In genomic region chr12:40691913-40692616, GRCh38 we compare ENCODE assay signal across 8 cellular contexts. TPM values are rescaled to one million over a fixed set of nuclear protein-coding genes. Genes with fewer than 3 reads are reported as not detected.
A peak's percentile ranks its signal among the peaks of the same experiment; 100 is the strongest.
DNase-seq lines count a peak whose midpoint lies in the region; ATAC-seq and TF ChIP-seq lines count a peak whose summit lies in the region.

Gene CNTN1, plus strand, starts transcription at chr12:40692439.

- TF ChIP-seq CTCF in mammary epithelial cell (conservative IDR thresholded peaks at IDR 0.05 in 1 of 2, IDR thresholded peaks at IDR 0.05 in 1 of 2; ENCODE audit: extremely low read depth in 1 of 2, insufficient read depth in 1 of 2, low read depth in 1 of 2, low read length in 2 of 2), result no peak

- H3K9me3 ChIP-seq in mammary epithelial cell (replicated peaks; ENCODE audit: insufficient read depth, low read length) (no peaks in the 10 kb centered on the region), iPS-20b (ENCODE audit: insufficient read depth, low read depth, low read length) (no peaks in the 10 kb centered on the region), skeletal muscle tissue (ENCODE audit: control insufficient read depth in 3 of 3, low read length in 3 of 3) (no peaks in the 10 kb centered on the region)

- intact Hi-C loops in Right ventricle myocardium superior (cut with DNase I) (no loop called here), Right ventricle myocardium inferior (cut with DNase I) (no loop called here), mammary epithelial cell (cut with micrococcal nuclease) (loop anchor here (2.0 to 5.0 kb wide), 4 partner anchors 35 to 215 kb away; no protein-coding TSS in a partner anchor)

- H3K36me3 ChIP-seq in mammary epithelial cell (ENCODE audit: insufficient read depth, low read length) (no peaks in the 10 kb centered on the region), iPS-20b (ENCODE audit: insufficient read depth, low read depth, low read length) (no peaks in the 10 kb centered on the region), skeletal muscle tissue (ENCODE audit: control insufficient read depth in 3 of 3, insufficient read depth in 3 of 3, low read length in 3 of 3) (no peaks in the 10 kb centered on the region)

- H3K27me3 ChIP-seq in mammary epithelial cell (ENCODE audit: insufficient read depth, low read length) (no peaks in the 10 kb centered on the region), iPS-20b (ENCODE audit: insufficient read depth, low read length) (peaks cover 23% of the 10 kb centered on the region), skeletal muscle tissue (ENCODE audit: control insufficient read depth in 3 of 3, insufficient read depth in 3 of 3, low read length in 3 of 3) (peaks cover 12 to 15% (median 13%) of the 10 kb centered on the region in 3 donors)

- BruUV-seq in mammary epithelial cell (replicated peaks; lab: Mats Ljungman, UMichigan), result no TSS peak

- peak within 1 kb of the TSS; percentile 97 for H2AFZ ChIP-seq in mammary epithelial cell (ENCODE audit: low read depth, low read length)

- dilution Hi-C loops in mammary epithelial cell (cut with HindIII; ENCODE audit: low sequenced_read_pairs), result no loop called here

- H3K9ac ChIP-seq in mammary epithelial cell (ENCODE audit: insufficient read depth, low read length) (no peak within 1 kb of the TSS), iPS-20b (ENCODE audit: low read depth, low read length) (peak within 1 kb of the TSS; percentile 33; the same call in 1 of the 2 replicates), skeletal muscle tissue (ENCODE audit: low read depth in 1 of 3, low read length in 3 of 3) (no peak within 1 kb of the TSS)

- CTCF ChIA-PET in mammary epithelial cell (lab: Charles Lee; ENCODE audit: low non-redundant PET), result no interaction called here

- H3K27ac ChIP-seq in mammary epithelial cell (ENCODE audit: insufficient read depth, low read depth, low read length), result peak within 1 kb of the TSS; percentile 30
- H3K27ac ChIP-seq in iPS-20b (ENCODE audit: low read length), result no peak within 1 kb of the TSS
- no peak within 1 kb of the TSS for H3K27ac ChIP-seq in skeletal muscle tissue (ENCODE audit: low read depth, low read length)

- ATAC-seq in Right ventricle myocardium superior (ENCODE audit: poor library complexity) (peak; percentile 34), Right ventricle myocardium inferior (no peak), HG03108 (IDR thresholded peaks at IDR 0.05; ENCODE audit: unreplicated experiment) (no peak)

- H3K4me1 ChIP-seq in mammary epithelial cell (ENCODE audit: insufficient read depth, low read length) (peaks cover 28% of the 10 kb centered on the region), iPS-20b (ENCODE audit: insufficient read depth, low read length) (no peaks in the 10 kb centered on the region), skeletal muscle tissue (ENCODE audit: control insufficient read depth in 3 of 3, insufficient read depth in 3 of 3, low read length in 3 of 3) (peaks cover 3 to 12% (median 5%) of the 10 kb centered on the region in 3 donors)

- in situ Hi-C loops in mammary epithelial cell (cut with MboI; ENCODE audit: low sequenced_read_pairs in 2 of 2), result no loop called here

- peak within 1 kb of the TSS; percentile 85 for H3K4me2 ChIP-seq in mammary epithelial cell (ENCODE audit: insufficient read depth, low read depth, low read length)

- DNase-seq in Right ventricle myocardium superior (peak; percentile 40), Right ventricle myocardium inferior (ENCODE audit: missing footprints) (no peak), NCI-H1436 (lab: John Stamatoyannopoulos, UW) (peak; percentile 61), mammary epithelial cell (peak; percentile 74)
- DNase-seq in activated T-cell treated with anti-CD3 and anti-CD28 coated beads, Interleukin-2, amount 50 U/mL, for 48 hours, result no peak

- WGBS in mammary epithelial cell (ENCODE audit: low coverage, missing lambda C conversion rate), result 15% methylated on average over 7 of the region's 22 CpGs

- H3K4me3 ChIP-seq in mammary epithelial cell (replicated peaks in 1 of 3; ENCODE audit: insufficient read depth in 1 of 3, low read depth in 2 of 3, low read length in 3 of 3) (peak within 1 kb of the TSS; percentile 58 to 73 (median 67)), iPS-20b (ENCODE audit: low read length) (peak within 1 kb of the TSS; percentile 86), skeletal muscle tissue (ENCODE audit: low read length in 3 of 3) (peak within 1 kb of the TSS; percentile 37 to 56 (median 51))

- no peaks in the 10 kb centered on the region for H3K79me2 ChIP-seq in mammary epithelial cell (ENCODE audit: insufficient read depth, low read length)

- no peaks in the 10 kb centered on the region for H4K20me1 ChIP-seq in mammary epithelial cell (ENCODE audit: insufficient read depth, low read length)

RNA-seq across cellular contexts. Expression of gene CNTN1, which starts in this region (rescaled TPM):
- total RNA-seq in Right ventricle myocardium superior, result 0.46 TPM
- total RNA-seq in Right ventricle myocardium inferior, result 0.73 TPM
- 10 to 100 TPM; 29.7 to 61.1 TPM for total RNA-seq in mammary epithelial cell
- polyA plus RNA-seq in mammary epithelial cell, result 18.0 TPM
- polyA minus RNA-seq in mammary epithelial cell, result 10.6 TPM
- 27.1 TPM for total RNA-seq in skeletal muscle tissue

Comparison
In these comparisons a context has a peak if more than half of its experiments do, and no peak if none do; other contexts are left out.
1. RNA of gene CNTN1 (total RNA-seq): 29.7 to 61.1 TPM in mammary epithelial cell and 27.1 TPM in skeletal muscle tissue (single experiment); 0.73 TPM in Right ventricle myocardium inferior (single experiment) and 0.46 TPM in Right ventricle myocardium superior (single experiment); every median in the first group is over 10 times any median in the second.
2. Peak in DNase-seq and ATAC-seq in Right ventricle myocardium superior; RNA of the gene not detected or under 1 TPM.
3. DNase-seq: peak in NCI-H1436 (single experiment) and mammary epithelial cell (single experiment); none in Right ventricle myocardium inferior (single experiment) and activated T-cell treated with anti-CD3 and anti-CD28 coated beads, Interleukin-2, amount 50 U/mL, for 48 hours (0 of 2).
4. Peak in every context shown above with its lines, with median percentiles within 50 percentile points of each other: H3K4me3 ChIP-seq.